Comparison of ENCODE assay signal across 21 cellular contexts in the genomic region with DNA sequence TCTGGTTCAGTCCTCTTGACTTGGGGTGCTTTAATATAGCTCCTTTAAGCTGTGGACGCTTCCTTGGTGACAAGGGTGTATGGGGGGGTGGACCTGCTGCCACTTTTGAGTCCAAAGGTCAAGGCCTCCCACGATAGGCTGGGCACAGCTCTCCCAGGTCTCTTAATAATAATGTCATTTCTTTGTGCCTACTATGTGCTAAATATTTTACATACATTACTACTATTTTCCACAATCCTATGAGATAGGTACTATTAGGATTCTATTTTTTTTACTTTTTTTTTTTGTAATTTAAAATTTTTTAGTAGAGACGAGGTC. TPM values are rescaled to one million over a fixed set of nuclear protein-coding genes. Genes with fewer than 3 reads are reported as not detected.
DNase-seq lines count a peak whose midpoint lies in the region; ATAC-seq, FAIRE-seq and TF ChIP-seq lines count a peak whose summit lies in the region.
"Had no signal": no experiment of that assay in that cellular context is flagged by ENCODE, and none has a peak within 500 bp of the region (broad histone marks: within the 10 kb centered on the region; RNA-seq: fewer than 3 reads in every experiment).

No MANE protein-coding gene starts in this region.

- H3K9me3 Mint-ChIP-seq in effector memory CD8-positive, alpha-beta T cell, result no peaks in the 10 kb centered on the region
- H3K9me3 Mint-ChIP-seq in endodermal cell, result no peaks in the 10 kb centered on the region

- BruUV-seq in PC-3 (replicated peaks; lab: Mats Ljungman, UMichigan), result TSS peak; percentile 9

- H3K4me3 Mint-ChIP-seq in effector memory CD8-positive, alpha-beta T cell, result peak overlapping the region in 1 of 2 donors; percentile 48
- no peak overlapping the region for H3K4me3 Mint-ChIP-seq in endodermal cell

- H3K9me2 ChIP-seq in PC-3 (replicated peaks; ENCODE audit: low read length), result no peaks in the 10 kb centered on the region

- no peak overlapping the region for H3K4me2 ChIP-seq in PC-3 (ENCODE audit: low read length)

- intact Hi-C loops in left ventricle myocardium inferior (cut with micrococcal nuclease), result no loop called here
- intact Hi-C loops in Right ventricle myocardium superior (cut with DNase I), result no loop called here
- intact Hi-C loops in PC-3 (cut with micrococcal nuclease), result no loop called here

- FAIRE-seq in small intestine (lab: Jason Lieb, UNC), result no peak
- FAIRE-seq: endothelial cell of umbilical vein had no signal

- H3K27ac Mint-ChIP-seq in effector memory CD8-positive, alpha-beta T cell, result peak overlapping the region; percentile 92 to 96
- no peak overlapping the region for H3K27ac Mint-ChIP-seq in endodermal cell

- WGBS in small intestine, 3 donors, result 49 to 70% (median 51%) methylated on average over 3 of the region's 3 CpGs
- 100% methylated on average over 3 of the region's 3 CpGs; no CpG with 5 or more reads in 1 of the 2 experiments for WGBS in endodermal cell (ENCODE audit: insufficient coverage in 1 of 2, insufficient read length in 1 of 2), 2 experiments

- no peaks in the 10 kb centered on the region for H3F3A ChIP-seq in PC-3 (ENCODE audit: low read length, unreplicated experiment)

- H3K27ac ChIP-seq in left ventricle myocardium inferior (replicated peaks) (peak overlapping the region; percentile 64), PC-3 (ENCODE audit: low read length) (no peak overlapping the region), small intestine (ENCODE audit: low read depth in 1 of 2, low read length in 1 of 2) (no peak overlapping the region), endodermal cell (ENCODE audit: low read depth, low read length) (no peak overlapping the region)
- H3K27ac ChIP-seq: brain microvascular endothelial cell, colonic mucosa, ovary, sigmoid colon, transverse colon had no signal

- H3K27me3 ChIP-seq in left ventricle myocardium inferior (ENCODE audit: low read depth) (no peaks in the 10 kb centered on the region), PC-3 (ENCODE audit: low read length) (no peaks in the 10 kb centered on the region), small intestine (ENCODE audit: control insufficient read depth in 2 of 2, insufficient read depth in 2 of 2, low read length in 2 of 2) (no peaks in the 10 kb centered on the region), endodermal cell (ENCODE audit: control insufficient read depth, insufficient read depth, low read length, poor library complexity, severe bottlenecking) (no peaks in the 10 kb centered on the region)
- H3K27me3 ChIP-seq: brain microvascular endothelial cell, colonic mucosa, heart left ventricle, ovary, sigmoid colon, transverse colon had no signal

- peaks cover 8% of the 10 kb centered on the region for H3K36me3 Mint-ChIP-seq in effector memory CD8-positive, alpha-beta T cell (ENCODE audit: insufficient read depth)
- peaks cover 11% of the 10 kb centered on the region for H3K36me3 Mint-ChIP-seq in endodermal cell (ENCODE audit: low read depth)

- no peaks in the 10 kb centered on the region for H4K20me1 ChIP-seq in PC-3 (ENCODE audit: low read length)

- no peak overlapping the region for H2AFZ ChIP-seq in PC-3 (ENCODE audit: low read length)

- H3K4me3 ChIP-seq in left ventricle myocardium inferior, result no peak overlapping the region
- H3K4me3 ChIP-seq in PC-3 (ENCODE audit: low read length), result no peak overlapping the region
- no peak overlapping the region for H3K4me3 ChIP-seq in small intestine (ENCODE audit: low read depth in 1 of 2, low read length in 2 of 2)
- H3K4me3 ChIP-seq in endodermal cell (ENCODE audit: low read length), result no peak overlapping the region
- H3K4me3 ChIP-seq: colonic mucosa, heart left ventricle, ovary, sigmoid colon, transverse colon had no signal

- H3K36me3 ChIP-seq in left ventricle myocardium inferior, result peaks cover 21% of the 10 kb centered on the region
- H3K36me3 ChIP-seq in PC-3 (ENCODE audit: low read depth, low read length), result no peaks in the 10 kb centered on the region
- no peaks in the 10 kb centered on the region for H3K36me3 ChIP-seq in small intestine (ENCODE audit: control insufficient read depth in 2 of 2, insufficient read depth in 2 of 2, low read length in 2 of 2)
- no peaks in the 10 kb centered on the region for H3K36me3 ChIP-seq in endodermal cell (ENCODE audit: control insufficient read depth, insufficient read depth, low read length)
- H3K36me3 ChIP-seq: brain microvascular endothelial cell, colonic mucosa, ovary, transverse colon had no signal

- no peaks in the 10 kb centered on the region for H3K27me3 Mint-ChIP-seq in effector memory CD8-positive, alpha-beta T cell
- no peaks in the 10 kb centered on the region for H3K27me3 Mint-ChIP-seq in endodermal cell (ENCODE audit: insufficient read depth)

- peaks cover 57 to 66% of the 10 kb centered on the region in 2 donors for H3K4me1 Mint-ChIP-seq in effector memory CD8-positive, alpha-beta T cell (ENCODE audit: low read depth in 2 of 2)
- H3K4me1 Mint-ChIP-seq in endodermal cell, result peaks cover 17% of the 10 kb centered on the region

- H3K79me2 ChIP-seq in PC-3 (ENCODE audit: low read length), result no peaks in the 10 kb centered on the region

- no peaks in the 10 kb centered on the region for H3K9me3 ChIP-seq in left ventricle myocardium inferior (replicated peaks)
- H3K9me3 ChIP-seq in PC-3 (ENCODE audit: low read length), result no peaks in the 10 kb centered on the region
- H3K9me3 ChIP-seq in small intestine (ENCODE audit: control insufficient read depth, low read depth), result no peaks in the 10 kb centered on the region
- H3K9me3 ChIP-seq in endodermal cell (ENCODE audit: control insufficient read depth, low read length), result no peaks in the 10 kb centered on the region
- H3K9me3 ChIP-seq: colonic mucosa, heart left ventricle, ovary, sigmoid colon, transverse colon had no signal

- TF ChIP-seq CTCF in left ventricle myocardium inferior (IDR thresholded peaks at IDR 0.05; ENCODE audit: borderline replicate concordance) (no peak), PC-3 (conservative IDR thresholded peaks at IDR 0.05; ENCODE audit: low read depth, low read length) (no peak), endodermal cell (conservative IDR thresholded peaks at IDR 0.05) (no peak)

- H3K4me1 ChIP-seq in left ventricle myocardium inferior (peaks cover 55% of the 10 kb centered on the region), PC-3 (ENCODE audit: insufficient read depth, low read length) (no peaks in the 10 kb centered on the region), small intestine (ENCODE audit: control insufficient read depth in 2 of 2, insufficient read depth in 1 of 2, low read depth in 1 of 2, low read length in 1 of 2) (peaks cover 0 to 24% of the 10 kb centered on the region in 2 donors), endodermal cell (ENCODE audit: control insufficient read depth, insufficient read depth, low read length) (no peaks in the 10 kb centered on the region)
- H3K4me1 ChIP-seq: colonic mucosa had no signal

- CTCF ChIA-PET in PC-3 (lab: Charles Lee), result no interaction called here

- DNase-seq in left ventricle myocardium inferior (no peak), Right ventricle myocardium superior (no peak), PC-3 (no peak), small intestine (peak; percentile 54), endodermal cell (no peak), DMS153 treated with DMSO at 0.1 percent for 48 hours (lab: John Stamatoyannopoulos, UW; ENCODE audit: unreplicated experiment) (no peak)
- DNase-seq in effector memory CD8-positive, alpha-beta T cell, result no peak
- DNase-seq in stimulated activated CD4-positive, alpha-beta T cell treated with anti-CD3 and anti-CD28 coated beads, Interleukin-4, amount 100 ng/mL, for 24 hours, result no peak
- DNase-seq: activated T-cell treated with anti-CD3 and anti-CD28 coated beads, Interleukin-2, amount 50 U/mL, for 1 hour; brain microvascular endothelial cell; colonic mucosa; GOT3; heart left ventricle; NCI-H1417 treated with DMSO at 0.1 percent for 48 hours; NCI-H2171 treated with DMSO at 0.1 percent for 48 hours; NCI-H526; ovary; stimulated activated naive CD4-positive, alpha-beta T cell treated with Interleukin-2 at 50 U/mL for 16 hours; transverse colon had no signal

- ATAC-seq in Right ventricle myocardium superior (ENCODE audit: poor library complexity) (no peak), PC-3 (no peak)
- no peak for ATAC-seq in effector memory CD8-positive, alpha-beta T cell (replicated peaks)

- H3K9ac ChIP-seq in PC-3 (ENCODE audit: low read length) (no peak overlapping the region), endodermal cell (ENCODE audit: extremely low read depth, low read length, poor library complexity, severe bottlenecking) (no peak overlapping the region)

- POLR2A ChIA-PET in PC-3 (lab: Charles Lee; ENCODE audit: unreplicated experiment), result no interaction called here

RNA-seq across cellular contexts. Expression of a gene that starts 0.3 kb away (rescaled TPM):
- 2.7 TPM for total RNA-seq in left ventricle myocardium inferior
- total RNA-seq in Right ventricle myocardium superior, result 17.2 TPM
- 1.2 and 1.8 TPM in 2 replicates for total RNA-seq in PC-3 (2014; rRNA removed)
- polyA plus RNA-seq in small intestine, result under 1 TPM; 0.54 to 0.89 (median 0.84) TPM
- total RNA-seq in endodermal cell, result 1 to 10 TPM; 1.9 to 3.5 TPM
- 0.61 TPM for polyA plus RNA-seq in endodermal cell (2013, experiment 1 of 2)
- polyA plus RNA-seq in endodermal cell (2013, experiment 2 of 2), result 1.1 TPM

RNA-seq across cellular contexts. Expression of a gene that starts 26.5 kb away (rescaled TPM):
- 23.4 TPM for total RNA-seq in left ventricle myocardium inferior
- 25.8 TPM for total RNA-seq in Right ventricle myocardium superior
- 6.4 and 11.9 TPM in 2 replicates for total RNA-seq in PC-3 (2014; rRNA removed)
- polyA plus RNA-seq in small intestine, result 10 to 100 TPM; 26.4 to 49.8 (median 33.2) TPM
- total RNA-seq in endodermal cell, result 100 to 1,000 TPM; 140 to 202 TPM
- polyA plus RNA-seq in endodermal cell (2013, experiment 1 of 2), result 109 TPM
- 103 TPM for polyA plus RNA-seq in endodermal cell (2013, experiment 2 of 2)

RNA-seq across cellular contexts. Expression of a gene that starts 58.4 kb away (rescaled TPM):
- total RNA-seq in left ventricle myocardium inferior, result not detected
- total RNA-seq in Right ventricle myocardium superior, result not detected
- total RNA-seq in PC-3 (2014; rRNA removed), result 0.29 and 0.46 TPM in 2 replicates
- 1 to 10 TPM in 1 of 3 donors, under 1 TPM in 2; 0.03 to 4.5 (median 0.54) TPM for polyA plus RNA-seq in small intestine
- 1 to 10 TPM in 1 of 2 donors, under 1 TPM in 1; 0.44 to 1.2 TPM for total RNA-seq in endodermal cell
- polyA plus RNA-seq in endodermal cell (2013, experiment 1 of 2), result 0.43 TPM
- polyA plus RNA-seq in endodermal cell (2013, experiment 2 of 2), result 0.58 TPM
- total RNA-seq: colonic mucosa, heart left ventricle, transverse colon had no signal
- polyA plus RNA-seq: sigmoid colon had no signal
